In genomic region chr19:4523306-4524110, GRCh38 we compare ENCODE assay signal across 9 cellular contexts. TPM values are rescaled to one million over a fixed set of nuclear protein-coding genes. Genes with fewer than 3 reads are reported as not detected.
DNase-seq lines count a peak whose midpoint lies in the region; ATAC-seq, FAIRE-seq and TF ChIP-seq lines count a peak whose summit lies in the region.
"Had no signal": no experiment of that assay in that cellular context is flagged by ENCODE, and none has a peak within 500 bp of the region (broad histone marks: within the 10 kb centered on the region; RNA-seq: fewer than 3 reads in every experiment).

No MANE protein-coding gene starts in this region.

- TF ChIP-seq RAD21 in H1 (IDR thresholded peaks at IDR 0.05 in 1 of 2, conservative IDR thresholded peaks at IDR 0.05 in 1 of 2; ENCODE audit: low read depth in 2 of 2, low read length in 2 of 2), result peak; percentile 48 to 61

- H4K20me1 ChIP-seq in H1 (replicated peaks in 1 of 2; ENCODE audit: control insufficient read depth in 1 of 2, insufficient read depth in 2 of 2, low read length in 2 of 2) (no peaks in the 10 kb centered on the region), neural progenitor cell (ENCODE audit: low read depth) (peaks cover 3% of the 10 kb centered on the region)

- H3K9me3 ChIP-seq in H1 (ENCODE audit: insufficient read depth in 2 of 2, low read depth in 1 of 2, low read length in 1 of 2), result no peaks in the 10 kb centered on the region
- no peaks in the 10 kb centered on the region for H3K9me3 ChIP-seq in neural progenitor cell (ENCODE audit: low read depth)

- no peak overlapping the region for H4K5ac ChIP-seq in H1 (ENCODE audit: insufficient read length, low read depth, low read length)

- no peak overlapping the region for H3K4ac ChIP-seq in H1 (replicated peaks; ENCODE audit: insufficient read length, low read depth, low read length)

- H3K27ac ChIP-seq in H1 (ENCODE audit: low read depth, low read length) (no peak overlapping the region), neural progenitor cell (no peak overlapping the region)
- H3K27ac ChIP-seq: epithelial cell of prostate had no signal

- no peaks in the 10 kb centered on the region for H3K36me3 Mint-ChIP-seq in neural progenitor cell
- no peaks in the 10 kb centered on the region for H3K36me3 Mint-ChIP-seq in effector memory CD8-positive, alpha-beta T cell (ENCODE audit: insufficient read depth)

- no peak overlapping the region for H3K4me3 Mint-ChIP-seq in neural progenitor cell
- H3K4me3 Mint-ChIP-seq in effector memory CD8-positive, alpha-beta T cell, result no peak overlapping the region

- H3K79me2 ChIP-seq in H1 (ENCODE audit: control insufficient read depth in 1 of 2, insufficient read depth in 2 of 2, low read length in 2 of 2) (no peaks in the 10 kb centered on the region), neural progenitor cell (ENCODE audit: low read depth) (no peaks in the 10 kb centered on the region)

- H4K91ac ChIP-seq in H1 (replicated peaks; ENCODE audit: insufficient read length, low read length), result no peak overlapping the region

- FAIRE-seq in GM12892 (lab: Jason Lieb, UNC) (no peak), H1 (lab: Jason Lieb, UNC) (peak; percentile 58)

- ATAC-seq in effector memory CD8-positive, alpha-beta T cell (replicated peaks), result no peak
- no peak for ATAC-seq in GM19351 (IDR thresholded peaks at IDR 0.05; ENCODE audit: unreplicated experiment)

- DNase-seq in AG08396 (ENCODE audit: low spot score) (peak; percentile 75), GM12892 (ENCODE audit: insufficient read length) (peak; percentile 54), RKO (ENCODE audit: low spot score) (peak; percentile 69), H1 (ENCODE audit: low read depth in 1 of 2, low spot score in 2 of 2) (peak in 1 of 2 experiments; percentile 88), neural progenitor cell (ENCODE audit: low spot score) (peak; percentile 37), GM19240 (ENCODE audit: insufficient read length, low spot score) (no peak)
- DNase-seq in effector memory CD8-positive, alpha-beta T cell, result no peak

- peak overlapping the region; percentile 90 for H4K8ac ChIP-seq in H1 (ENCODE audit: extremely low read depth, insufficient read depth, low read length)

- H3K27me3 ChIP-seq in H1 (replicated peaks in 1 of 4; ENCODE audit: control insufficient read depth in 3 of 4, extremely low read depth in 1 of 4, insufficient read depth in 3 of 4, low read length in 3 of 4), result peaks cover 0 to 14% (median 7%) of the 10 kb centered on the region in 4 experiments; a peak in 4 of 7 replicates
- peaks cover 7% of the 10 kb centered on the region for H3K27me3 ChIP-seq in neural progenitor cell

- CTCF ChIA-PET in H1 (lab: Charles Lee; ENCODE audit: partially characterized antibody), result interaction anchor here (0.6 to 8.9 kb wide), 38 partner anchors 7 to 290 kb away, joined by 3 to 174 read pairs (median 4); partner anchors contain the start of genes LRG1, PLIN4, PLIN5 and SEMA6B

- H3K9ac ChIP-seq in H1 (replicated peaks in 1 of 4; ENCODE audit: extremely low read depth in 1 of 4, low read depth in 3 of 4, low read length in 3 of 4), result no peak overlapping the region
- no peak overlapping the region for H3K9ac ChIP-seq in neural progenitor cell

- no peak overlapping the region for H2AK5ac ChIP-seq in H1 (ENCODE audit: low read depth, low read length)

- H3K4me2 ChIP-seq in H1 (ENCODE audit: insufficient read depth in 1 of 2, low read depth in 2 of 2, low read length in 2 of 2) (no peak overlapping the region), neural progenitor cell (no peak overlapping the region)

- H3K9me3 Mint-ChIP-seq in neural progenitor cell, result peaks cover 3% of the 10 kb centered on the region
- H3K9me3 Mint-ChIP-seq in effector memory CD8-positive, alpha-beta T cell, result no peaks in the 10 kb centered on the region

- H2BK15ac ChIP-seq in H1 (ENCODE audit: low read length), result no peak overlapping the region

- H3K56ac ChIP-seq in H1 (replicated peaks; ENCODE audit: insufficient read length, low read depth, low read length), result no peak overlapping the region

- H3K79me1 ChIP-seq in H1 (ENCODE audit: low read depth, low read length), result no peaks in the 10 kb centered on the region

- peaks cover 3% of the 10 kb centered on the region for H3K4me1 Mint-ChIP-seq in neural progenitor cell
- no peaks in the 10 kb centered on the region for H3K4me1 Mint-ChIP-seq in effector memory CD8-positive, alpha-beta T cell (ENCODE audit: low read depth in 2 of 2)

- H2BK120ac ChIP-seq in H1 (replicated peaks; ENCODE audit: low read depth, low read length), result no peak overlapping the region

- no peak overlapping the region for H2BK12ac ChIP-seq in H1 (ENCODE audit: low read depth, low read length)

- peaks cover 13% of the 10 kb centered on the region for H3K27me3 Mint-ChIP-seq in neural progenitor cell (ENCODE audit: insufficient read depth, low read depth)
- H3K27me3 Mint-ChIP-seq in effector memory CD8-positive, alpha-beta T cell, result peaks cover 20 to 26% of the 10 kb centered on the region in 2 donors

- H3K23me2 ChIP-seq in H1 (ENCODE audit: low read depth, low read length), result no peaks in the 10 kb centered on the region

- no peak for TF ChIP-seq POLR2A in GM12892 (IDR thresholded peaks at IDR 0.05; ENCODE audit: low read depth, low read length)
- TF ChIP-seq POLR2A in H1 (IDR thresholded peaks at IDR 0.05; ENCODE audit: control extremely low read depth in 1 of 2, low read depth in 2 of 2, low read length in 2 of 2), result no peak

- no peak for TF ChIP-seq EP300 in H1 (IDR thresholded peaks at IDR 0.05; ENCODE audit: borderline replicate concordance in 1 of 2, low read depth in 2 of 2, low read length in 2 of 2)

- no peaks in the 10 kb centered on the region for H3K36me3 ChIP-seq in H1 (ENCODE audit: control insufficient read depth in 2 of 4, insufficient read depth in 4 of 4, low read length in 3 of 4)
- H3K36me3 ChIP-seq in neural progenitor cell, result no peaks in the 10 kb centered on the region

- H2BK5ac ChIP-seq in H1 (ENCODE audit: low read depth, low read length), result no peak overlapping the region

- H3K18ac ChIP-seq in H1 (ENCODE audit: extremely low read depth, low read length), result no peak overlapping the region

- H2AFZ ChIP-seq in H1 (ENCODE audit: low read length) (no peak overlapping the region), neural progenitor cell (replicated peaks) (no peak overlapping the region)

- 71% methylated on average over 53 of the region's 53 CpGs; no CpG with 5 or more reads in 1 of the 2 experiments for WGBS in H1 (ENCODE audit: extremely low coverage in 1 of 2, insufficient coverage in 1 of 2, insufficient read length in 1 of 2, insufficient replicate concordance in 2 of 2, low coverage in 1 of 2, low lambda C conversion rate in 2 of 2, missing lambda C conversion rate in 1 of 2), 2 experiments

- no peaks in the 10 kb centered on the region for H3F3A ChIP-seq in neural progenitor cell (ENCODE audit: low read depth)

- TF ChIP-seq CTCF in H1 (IDR thresholded peaks at IDR 0.05; ENCODE audit: control extremely low read depth in 1 of 3, insufficient read depth in 1 of 3, low read depth in 1 of 3, low read length in 3 of 3) (peak; percentile 77 to 96 (median 95)), neural progenitor cell (IDR thresholded peaks at IDR 0.05) (peak; percentile 63)

- POLR2A ChIA-PET in H1 (lab: Charles Lee; ENCODE audit: partially characterized antibody), result interaction anchor here (0.9 to 1.6 kb wide), 5 partner anchors 12 to 69 kb away, joined by 3 to 6 read pairs (median 4); partner anchors contain the start of gene PLIN5

- no peak overlapping the region for H2BK20ac ChIP-seq in H1 (ENCODE audit: low read length)

- H3K23ac ChIP-seq in H1 (ENCODE audit: insufficient read length), result no peak overlapping the region

- no peak overlapping the region for H3K27ac Mint-ChIP-seq in neural progenitor cell
- no peak overlapping the region for H3K27ac Mint-ChIP-seq in effector memory CD8-positive, alpha-beta T cell

- H3K4me3 ChIP-seq in H1 (ENCODE audit: extremely low read depth in 1 of 4, insufficient read depth in 2 of 4, low read depth in 3 of 4, low read length in 4 of 4) (no peak overlapping the region), neural progenitor cell (no peak overlapping the region)

- H3K4me1 ChIP-seq in H1 (replicated peaks in 1 of 4; ENCODE audit: control insufficient read depth in 3 of 4, insufficient read depth in 4 of 4, low read length in 3 of 4) (no peaks in the 10 kb centered on the region; a peak in 4 of 7 replicates), neural progenitor cell (no peaks in the 10 kb centered on the region)

- H3K14ac ChIP-seq in H1 (ENCODE audit: insufficient read length), result no peak overlapping the region

RNA-seq across cellular contexts. Expression of gene PLIN4, which starts 5.2 kb away (rescaled TPM):
- polyA plus RNA-seq in GM12892 (2012; ENCODE audit: missing spikeins), result 0.51 TPM
- total RNA-seq in H1 (2021; fragmentation: NEBNext Ultra II Directional; extraction: Animal tissue kit (Norgen Biotek cat#: 25700)), result 0.45 and 0.54 TPM in 2 replicates
- 0.35 and 0.67 TPM in 2 replicates for polyA plus RNA-seq in H1 (2011; rRNA removed)
- polyA plus RNA-seq in H1 (2011; cell fraction: cytosol; rRNA removed), result 0.69 TPM
- polyA plus RNA-seq in H1 (2011; cell fraction: nucleus; rRNA removed), result 2.5 TPM
- polyA plus RNA-seq in H1 (2012, experiment 1 of 2), result 0.47 to 1.3 TPM (median 0.98 TPM) in 4 replicates
- polyA plus RNA-seq in H1 (2012, experiment 2 of 2), result 0.45 TPM
- polyA plus RNA-seq in H1 (2013, experiment 1 of 2), result 0.20 TPM
- 0.17 TPM for polyA plus RNA-seq in H1 (2013, experiment 2 of 2)
- polyA minus RNA-seq in H1 (2011; rRNA and poly(A)+ RNA removed), result 0.39 and 0.76 TPM in 2 replicates
- not detected for polyA minus RNA-seq in H1 (2011; cell fraction: cytosol; rRNA and poly(A)+ RNA removed)
- polyA minus RNA-seq in H1 (2011; cell fraction: nucleus; rRNA and poly(A)+ RNA removed), result 0.50 TPM
- 0.15 TPM in 1 of 2 replicates, not detected in the other for total RNA-seq in neural progenitor cell (ENCODE audit: low replicate concordance)

RNA-seq across cellular contexts. Expression of gene PLIN5, which starts 11.5 kb away (rescaled TPM):
- 0.32 TPM for polyA plus RNA-seq in GM12892 (2012; ENCODE audit: missing spikeins)
- total RNA-seq in H1 (2021; fragmentation: NEBNext Ultra II Directional; extraction: Animal tissue kit (Norgen Biotek cat#: 25700)), result 1.8 and 2.0 TPM in 2 replicates
- 2.5 and 2.6 TPM in 2 replicates for polyA plus RNA-seq in H1 (2011; rRNA removed)
- polyA plus RNA-seq in H1 (2011; cell fraction: cytosol; rRNA removed), result 4.0 TPM
- polyA plus RNA-seq in H1 (2011; cell fraction: nucleus; rRNA removed), result 7.7 TPM
- polyA plus RNA-seq in H1 (2012, experiment 1 of 2), result 1.7 to 2.6 TPM (median 1.7 TPM) in 4 replicates
- 1.2 TPM for polyA plus RNA-seq in H1 (2012, experiment 2 of 2)
- 1.1 TPM for polyA plus RNA-seq in H1 (2013, experiment 1 of 2)
- 0.96 TPM for polyA plus RNA-seq in H1 (2013, experiment 2 of 2)
- polyA minus RNA-seq in H1 (2011; rRNA and poly(A)+ RNA removed), result 1.9 and 3.2 TPM in 2 replicates
- 3.2 TPM for polyA minus RNA-seq in H1 (2011; cell fraction: cytosol; rRNA and poly(A)+ RNA removed)
- polyA minus RNA-seq in H1 (2011; cell fraction: nucleus; rRNA and poly(A)+ RNA removed), result 6.3 TPM
- 1.2 and 5.1 TPM in 2 replicates for total RNA-seq in neural progenitor cell (ENCODE audit: low replicate concordance)

RNA-seq across cellular contexts. Expression of gene LRG1, which starts 16.3 kb away (rescaled TPM):
- 2.8 TPM for polyA plus RNA-seq in GM12892 (2012; ENCODE audit: missing spikeins)
- total RNA-seq in H1 (2021; fragmentation: NEBNext Ultra II Directional; extraction: Animal tissue kit (Norgen Biotek cat#: 25700)), result 0.36 and 0.48 TPM in 2 replicates
- polyA plus RNA-seq in H1 (2011; rRNA removed), result 0.64 and 0.79 TPM in 2 replicates
- polyA plus RNA-seq in H1 (2011; cell fraction: cytosol; rRNA removed), result 0.48 TPM
- polyA plus RNA-seq in H1 (2011; cell fraction: nucleus; rRNA removed), result 0.34 TPM
- polyA plus RNA-seq in H1 (2012, experiment 1 of 2), result 0.28 to 1.1 TPM (median 0.51 TPM) in 4 replicates
- polyA plus RNA-seq in H1 (2012, experiment 2 of 2), result 0.50 TPM
- 1.3 TPM for polyA plus RNA-seq in H1 (2013, experiment 1 of 2)
- polyA plus RNA-seq in H1 (2013, experiment 2 of 2), result 1.2 TPM
- polyA minus RNA-seq in H1 (2011; rRNA and poly(A)+ RNA removed), result 0.13 and 0.22 TPM in 2 replicates
- polyA minus RNA-seq in H1 (2011; cell fraction: cytosol; rRNA and poly(A)+ RNA removed), result not detected
- polyA minus RNA-seq in H1 (2011; cell fraction: nucleus; rRNA and poly(A)+ RNA removed), result 0.20 TPM
- total RNA-seq in neural progenitor cell (ENCODE audit: low replicate concordance), result 0.19 TPM in 1 of 2 replicates, not detected in the other

RNA-seq across cellular contexts. Expression of gene SEMA6B, which starts 36.0 kb away (rescaled TPM):
- not detected for polyA plus RNA-seq in GM12892 (2012; ENCODE audit: missing spikeins)
- total RNA-seq in H1 (2021; fragmentation: NEBNext Ultra II Directional; extraction: Animal tissue kit (Norgen Biotek cat#: 25700)), result 54.4 and 56.7 TPM in 2 replicates
- polyA plus RNA-seq in H1 (2011; rRNA removed), result 31.3 and 54.9 TPM in 2 replicates
- 41.1 TPM for polyA plus RNA-seq in H1 (2011; cell fraction: cytosol; rRNA removed)
- polyA plus RNA-seq in H1 (2011; cell fraction: nucleus; rRNA removed), result 64.3 TPM
- polyA plus RNA-seq in H1 (2012, experiment 1 of 2), result 24.6 to 51.9 TPM (median 43.4 TPM) in 4 replicates
- polyA plus RNA-seq in H1 (2012, experiment 2 of 2), result 38.5 TPM
- 38.5 TPM for polyA plus RNA-seq in H1 (2013, experiment 1 of 2)
- 37.7 TPM for polyA plus RNA-seq in H1 (2013, experiment 2 of 2)
- 36.8 and 59.4 TPM in 2 replicates for polyA minus RNA-seq in H1 (2011; rRNA and poly(A)+ RNA removed)
- polyA minus RNA-seq in H1 (2011; cell fraction: cytosol; rRNA and poly(A)+ RNA removed), result 49.0 TPM
- 26.7 TPM for polyA minus RNA-seq in H1 (2011; cell fraction: nucleus; rRNA and poly(A)+ RNA removed)
- total RNA-seq in neural progenitor cell (ENCODE audit: low replicate concordance), result 22.6 and 82.3 TPM in 2 replicates

RNA-seq across cellular contexts. Expression of gene HDGFL2, which starts 51.4 kb away (rescaled TPM):
- 15.9 TPM for polyA plus RNA-seq in GM12892 (2012; ENCODE audit: missing spikeins)
- total RNA-seq in H1 (2021; fragmentation: NEBNext Ultra II Directional; extraction: Animal tissue kit (Norgen Biotek cat#: 25700)), result 102 and 106 TPM in 2 replicates
- polyA plus RNA-seq in H1 (2011; rRNA removed), result 31.1 and 46.8 TPM in 2 replicates
- 60.2 TPM for polyA plus RNA-seq in H1 (2011; cell fraction: cytosol; rRNA removed)
- polyA plus RNA-seq in H1 (2011; cell fraction: nucleus; rRNA removed), result 76.7 TPM
- polyA plus RNA-seq in H1 (2012, experiment 1 of 2), result 80.0 to 94.0 TPM (median 88.5 TPM) in 4 replicates
- 61.0 TPM for polyA plus RNA-seq in H1 (2012, experiment 2 of 2)
- polyA plus RNA-seq in H1 (2013, experiment 1 of 2), result 61.1 TPM
- polyA plus RNA-seq in H1 (2013, experiment 2 of 2), result 57.8 TPM
- 15.9 and 22.3 TPM in 2 replicates for polyA minus RNA-seq in H1 (2011; rRNA and poly(A)+ RNA removed)
- polyA minus RNA-seq in H1 (2011; cell fraction: cytosol; rRNA and poly(A)+ RNA removed), result 37.7 TPM
- polyA minus RNA-seq in H1 (2011; cell fraction: nucleus; rRNA and poly(A)+ RNA removed), result 33.9 TPM
- total RNA-seq in neural progenitor cell (ENCODE audit: low replicate concordance), result 36.0 and 166 TPM in 2 replicates

Comparison
In these comparisons a context has a peak if more than half of its experiments do, and no peak if none do; other contexts are left out.
1. DNase-seq: peak in AG08396 (single experiment), GM12892 (single experiment), RKO (single experiment) and neural progenitor cell (single experiment); none in effector memory CD8-positive, alpha-beta T cell (0 of 3) and GM19240 (single experiment).